In the genomic region with DNA sequence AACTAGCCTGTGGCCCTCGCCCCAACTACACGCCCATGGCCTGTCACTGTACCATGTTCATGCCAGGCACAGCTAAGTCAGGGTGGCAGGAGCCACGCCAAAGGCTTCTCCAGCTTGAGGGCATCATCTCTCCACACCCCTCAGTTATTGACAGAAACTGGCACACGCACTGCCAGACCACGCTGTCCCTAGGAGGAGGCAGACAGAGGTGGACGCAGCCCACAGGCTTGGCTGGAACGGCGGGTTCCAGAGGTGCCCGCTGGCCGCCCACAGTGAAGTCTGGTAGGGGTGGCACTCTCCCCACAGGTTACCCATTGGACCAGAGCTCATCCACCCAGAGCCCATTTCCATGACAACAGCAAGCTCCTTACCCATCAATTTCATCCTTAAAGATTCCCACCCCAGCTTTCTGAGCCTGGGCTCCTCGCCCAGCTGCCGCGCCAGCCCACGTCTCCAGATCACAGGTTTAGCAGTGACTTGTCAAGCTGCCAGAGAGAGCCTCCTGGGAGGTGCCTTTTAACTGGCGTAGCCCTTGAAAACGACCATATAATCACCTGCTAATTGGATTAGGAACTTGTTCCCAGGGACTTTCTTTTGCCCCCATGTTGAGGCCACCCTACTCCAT, we compare ENCODE assay signal across 15 cellular contexts. TPM values are rescaled to one million over a fixed set of nuclear protein-coding genes. Genes with fewer than 3 reads are reported as not detected.
DNase-seq lines count a peak whose midpoint lies in the region; ATAC-seq, FAIRE-seq and TF ChIP-seq lines count a peak whose summit lies in the region.
"Had no signal": no experiment of that assay in that cellular context is flagged by ENCODE, and none has a peak within 500 bp of the region (broad histone marks: within the 10 kb centered on the region; RNA-seq: fewer than 3 reads in every experiment).

No MANE protein-coding gene starts in this region.

- BruUV-seq in HepG2 (replicated peaks; lab: Mats Ljungman, UMichigan) (no TSS peak), OCI-LY7 (replicated peaks; lab: Mats Ljungman, UMichigan) (no TSS peak)

- no peaks in the 10 kb centered on the region for H4K20me1 ChIP-seq in BLaER1
- no peaks in the 10 kb centered on the region; the same call in 1 of the 2 replicates for H4K20me1 ChIP-seq in HepG2 (ENCODE audit: insufficient read depth, low read length)
- no peaks in the 10 kb centered on the region for H4K20me1 ChIP-seq in OCI-LY7 (ENCODE audit: insufficient read depth, low read length)

- no peak for TF ChIP-seq EP300 in HepG2 (IDR thresholded peaks at IDR 0.05; ENCODE audit: low read depth in 2 of 2, low read length in 2 of 2)
- no peak for TF ChIP-seq EP300 in HepG2 (CRISPR knock-in tag; IDR thresholded peaks at IDR 0.05; ENCODE audit: borderline replicate concordance)

- CTCF ChIA-PET in HepG2 (lab: Yijun Ruan, JAX; ENCODE audit: low intra/inter-chr PET ratio, low total read pairs): no interaction called here
- CTCF ChIA-PET in OCI-LY7 (lab: Charles Lee; ENCODE audit: unreplicated experiment): no interaction called here

- H3K9me3 ChIP-seq in BLaER1 (no peaks in the 10 kb centered on the region), HepG2 (ENCODE audit: low read length) (no peaks in the 10 kb centered on the region), OCI-LY7 (ENCODE audit: low read length) (no peaks in the 10 kb centered on the region)
- H3K9me3 ChIP-seq: gastrocnemius medialis had no signal

- in situ Hi-C loops in HepG2 (cut with HindIII; ENCODE audit: extremely low pct_ligation_motif_present, low pct_unique_long_range_greater_than_20kb): no loop called here

- H3K27me3 ChIP-seq in BLaER1 (no peaks in the 10 kb centered on the region), HepG2 (ENCODE audit: control insufficient read depth in 1 of 2, insufficient read depth in 2 of 2, low read length in 2 of 2) (no peaks in the 10 kb centered on the region)

- H3K79me2 ChIP-seq in HepG2 (ENCODE audit: insufficient read depth, low read length) (no peaks in the 10 kb centered on the region), OCI-LY7 (ENCODE audit: insufficient read depth, low read depth, low read length) (no peaks in the 10 kb centered on the region)

- H3K9ac ChIP-seq in BLaER1 (no peak overlapping the region), HepG2 (ENCODE audit: insufficient read depth, low read depth, low read length) (no peak overlapping the region)

- no peak for TF ChIP-seq POLR2A in HepG2 (IDR thresholded peaks at IDR 0.05; ENCODE audit: insufficient read depth in 1 of 2, low read depth in 2 of 2, low read length in 2 of 2)

- peak; percentile 35 for DNase-seq in NCI-H1436 treated with DMSO at 0.1 percent for 48 hours (lab: John Stamatoyannopoulos, UW)
- peak in 34 of 58 donors; percentile 8 to 79 (median 47) for DNase-seq in anterior cingulate cortex (lab: John Stamatoyannopoulos, UW)
- DNase-seq in HepG2 (ENCODE audit: low spot score): no peak
- DNase-seq in NOMO-1 treated with dmso at 0.1 percent for 144 hours (lab: John Stamatoyannopoulos, UW; ENCODE audit: unreplicated experiment): no peak
- DNase-seq in OCI-LY7 (ENCODE audit: low spot score): no peak
- DNase-seq: central memory CD4-positive, alpha-beta T cell; gastrocnemius medialis; midbrain had no signal

- intact Hi-C loops in HepG2 (cut with micrococcal nuclease; ENCODE audit: unreplicated experiment) (no loop called here), OCI-LY7 (cut with micrococcal nuclease; ENCODE audit: unreplicated experiment) (no loop called here)

- H3K4me1 ChIP-seq in BLaER1 (peaks cover 27% of the 10 kb centered on the region), HepG2 (ENCODE audit: insufficient read depth, low read length) (no peaks in the 10 kb centered on the region), OCI-LY7 (ENCODE audit: insufficient read depth, low read length, poor library complexity, severe bottlenecking) (no peaks in the 10 kb centered on the region)
- H3K4me1 ChIP-seq: gastrocnemius medialis had no signal

- no peaks in the 10 kb centered on the region for H3K9me2 ChIP-seq in OCI-LY7 (ENCODE audit: insufficient read depth, low read length)

- H3K27ac ChIP-seq in BLaER1: no peak overlapping the region; the same call in 1 of the 2 replicates
- no peak overlapping the region for H3K27ac ChIP-seq in HepG2 (ENCODE audit: extremely low read length, insufficient read depth, low read length)
- H3K27ac ChIP-seq in OCI-LY7 (ENCODE audit: low read depth, low read length, poor library complexity, severe bottlenecking): no peak overlapping the region
- H3K27ac ChIP-seq: gastrocnemius medialis had no signal

- POLR2A ChIA-PET in HepG2 (lab: Yijun Ruan, JAX): interaction anchor here (2.1 kb wide), 1 partner anchor 8 kb away, joined by 7 read pairs; no protein-coding TSS in a partner anchor
- POLR2A ChIA-PET in OCI-LY7 (lab: Charles Lee): no interaction called here

- no peak overlapping the region for H2AFZ ChIP-seq in HepG2 (ENCODE audit: low read length)
- H2AFZ ChIP-seq in OCI-LY7 (ENCODE audit: low read length): no peak overlapping the region

- no peak for FAIRE-seq in HepG2 (lab: Jason Lieb, UNC)

- TF ChIP-seq CTCF in HepG2 (CRISPR knock-in tag; IDR thresholded peaks at IDR 0.05): no peak
- TF ChIP-seq CTCF in OCI-LY7 (conservative IDR thresholded peaks at IDR 0.05; ENCODE audit: low read length): no peak

- H3K36me3 ChIP-seq in BLaER1 (peaks cover 16% of the 10 kb centered on the region; the same call in 1 of the 2 replicates), HepG2 (replicated peaks in 1 of 2; ENCODE audit: control insufficient read depth in 1 of 2, insufficient read depth in 2 of 2, low read length in 2 of 2) (peaks cover 5 to 7% of the 10 kb centered on the region in 2 experiments; a peak in 4 of 5 replicates), OCI-LY7 (ENCODE audit: insufficient read depth, low read length) (no peaks in the 10 kb centered on the region)
- H3K36me3 ChIP-seq: gastrocnemius medialis had no signal

- peak overlapping the region; percentile 65 for H3K4me2 ChIP-seq in BLaER1
- no peak overlapping the region for H3K4me2 ChIP-seq in HepG2 (ENCODE audit: low read depth, low read length)
- H3K4me2 ChIP-seq in OCI-LY7 (ENCODE audit: low read length): no peak overlapping the region

- H3K4me3 ChIP-seq in BLaER1: no peak overlapping the region
- H3K4me3 ChIP-seq in HepG2 (replicated peaks in 1 of 3; ENCODE audit: insufficient read depth in 1 of 3, low read depth in 2 of 3, low read length in 3 of 3): no peak overlapping the region
- H3K4me3 ChIP-seq in OCI-LY7 (ENCODE audit: low read depth, low read length, poor library complexity, severe bottlenecking): no peak overlapping the region
- H3K4me3 ChIP-seq: gastrocnemius medialis had no signal

- ATAC-seq in HepG2 (peak; percentile 11), GM18519 (IDR thresholded peaks at IDR 0.05; ENCODE audit: low FRiP score, unreplicated experiment) (no peak), GM21529 (IDR thresholded peaks at IDR 0.05; ENCODE audit: unreplicated experiment) (no peak)
- ATAC-seq: activated CD4-positive, CD25-positive, alpha-beta regulatory T cell treated with anti-CD3 and anti-CD28 coated beads, Interleukin-2, amount 50 U/mL, for 24 hours; activated naive CD4-positive, alpha-beta T cell treated with anti-CD3 and anti-CD28 coated beads, Interleukin-2, amount 50 U/mL, for 72 hours; gastrocnemius medialis; HCT116 had no signal

- 95% methylated on average over 15 of the region's 16 CpGs for WGBS in HepG2 (ENCODE audit: low lambda C conversion rate)

- TF ChIP-seq RAD21 in HepG2 (CRISPR knock-in tag; IDR thresholded peaks at IDR 0.05): no peak

RNA-seq across cellular contexts. Expression of gene RPRML, which starts 27.9 kb away (rescaled TPM):
- total RNA-seq in HepG2 (2016; rRNA removed; fragmentation: Illumina TruSeq; extraction: Trizol) (not detected in 2 replicates), OCI-LY7 (2022) (0.57 and 1.2 TPM in 2 replicates)
- not detected in 2 replicates for total RNA-seq in HepG2 (2016; cell fraction: cytosol; rRNA removed; fragmentation: Illumina TruSeq; extraction: Trizol; ENCODE audit: low read depth)
- not detected in 2 replicates for total RNA-seq in HepG2 (2016; cell fraction: insoluble cytoplasmic fraction; rRNA removed; fragmentation: Illumina TruSeq; extraction: Trizol)
- total RNA-seq in HepG2 (2016; cell fraction: membrane; rRNA removed; fragmentation: Illumina TruSeq; extraction: Trizol): not detected in 2 replicates
- total RNA-seq in HepG2 (2016; cell fraction: nucleus; rRNA removed; fragmentation: Illumina TruSeq; extraction: Trizol): not detected in 2 replicates
- not detected in 2 replicates for polyA plus RNA-seq in HepG2 (2011; rRNA removed)
- polyA plus RNA-seq in HepG2 (2011; cell fraction: cytosol; rRNA removed): not detected in 2 replicates
- not detected in 2 replicates for polyA plus RNA-seq in HepG2 (2011; cell fraction: nucleus; rRNA removed)
- 0.17 TPM in 1 of 2 replicates, not detected in the other for polyA plus RNA-seq in HepG2 (2012)
- not detected in 2 replicates for polyA plus RNA-seq in HepG2 (2016; cell fraction: cytosol; fragmentation: Illumina TruSeq; extraction: Trizol; ENCODE audit: low read depth)
- polyA plus RNA-seq in HepG2 (2016; cell fraction: insoluble cytoplasmic fraction; fragmentation: Illumina TruSeq; extraction: Trizol; ENCODE audit: low read depth): not detected in 2 replicates
- polyA plus RNA-seq in HepG2 (2016; cell fraction: membrane; fragmentation: Illumina TruSeq; extraction: Trizol; ENCODE audit: low read depth): not detected in 2 replicates
- not detected in 2 replicates for polyA plus RNA-seq in HepG2 (2016; cell fraction: nucleus; fragmentation: Illumina TruSeq; extraction: Trizol; ENCODE audit: insufficient read depth, low read depth)
- polyA minus RNA-seq in HepG2 (2011; rRNA and poly(A)+ RNA removed; ENCODE audit: low replicate concordance): not detected in 2 replicates
- polyA minus RNA-seq in HepG2 (2011; cell fraction: cytosol; rRNA and poly(A)+ RNA removed): not detected in 2 replicates
- not detected in 2 replicates for polyA minus RNA-seq in HepG2 (2011; cell fraction: nucleus; rRNA and poly(A)+ RNA removed)
- 8.8 and 12.8 TPM in 2 replicates for total RNA-seq in OCI-LY7 (2014; rRNA removed; shearing (Covaris generic))
- total RNA-seq: activated naive CD4-positive, alpha-beta T cell treated with anti-CD3 and anti-CD28 coated beads, Interleukin-2, amount 50 U/mL, for 72 hours; T-helper 1 cell treated with Interleukin-12 subunit alpha and Interleukin-12 subunit beta and Interleukin-4 antibody, amounts not matched to agents 30 ng/mL and 1 ng/mL, for 36 hours had no signal

RNA-seq across cellular contexts. Expression of gene GOSR2, which starts 28.1 kb away (rescaled TPM):
- 63.9 and 69.8 TPM in 2 replicates for total RNA-seq in HepG2 (2016; rRNA removed; fragmentation: Illumina TruSeq; extraction: Trizol)
- 32.8 and 35.9 TPM in 2 replicates for total RNA-seq in HepG2 (2016; cell fraction: cytosol; rRNA removed; fragmentation: Illumina TruSeq; extraction: Trizol; ENCODE audit: low read depth)
- 60.6 and 68.2 TPM in 2 replicates for total RNA-seq in HepG2 (2016; cell fraction: insoluble cytoplasmic fraction; rRNA removed; fragmentation: Illumina TruSeq; extraction: Trizol)
- 50.4 and 52.5 TPM in 2 replicates for total RNA-seq in HepG2 (2016; cell fraction: membrane; rRNA removed; fragmentation: Illumina TruSeq; extraction: Trizol)
- 67.6 and 76.5 TPM in 2 replicates for total RNA-seq in HepG2 (2016; cell fraction: nucleus; rRNA removed; fragmentation: Illumina TruSeq; extraction: Trizol)
- polyA plus RNA-seq in HepG2 (2011; rRNA removed): 61.5 and 63.7 TPM in 2 replicates
- 37.5 and 43.3 TPM in 2 replicates for polyA plus RNA-seq in HepG2 (2011; cell fraction: cytosol; rRNA removed)
- polyA plus RNA-seq in HepG2 (2011; cell fraction: nucleus; rRNA removed): 85.8 and 95.1 TPM in 2 replicates
- 31.0 and 31.7 TPM in 2 replicates for polyA plus RNA-seq in HepG2 (2012)
- 34.8 and 42.5 TPM in 2 replicates for polyA plus RNA-seq in HepG2 (2016; cell fraction: cytosol; fragmentation: Illumina TruSeq; extraction: Trizol; ENCODE audit: low read depth)
- 68.7 and 71.7 TPM in 2 replicates for polyA plus RNA-seq in HepG2 (2016; cell fraction: insoluble cytoplasmic fraction; fragmentation: Illumina TruSeq; extraction: Trizol; ENCODE audit: low read depth)
- 40.0 and 42.5 TPM in 2 replicates for polyA plus RNA-seq in HepG2 (2016; cell fraction: membrane; fragmentation: Illumina TruSeq; extraction: Trizol; ENCODE audit: low read depth)
- polyA plus RNA-seq in HepG2 (2016; cell fraction: nucleus; fragmentation: Illumina TruSeq; extraction: Trizol; ENCODE audit: insufficient read depth, low read depth): 61.9 and 64.3 TPM in 2 replicates
- 76.3 and 91.4 TPM in 2 replicates for polyA minus RNA-seq in HepG2 (2011; rRNA and poly(A)+ RNA removed; ENCODE audit: low replicate concordance)
- 18.7 and 21.0 TPM in 2 replicates for polyA minus RNA-seq in HepG2 (2011; cell fraction: cytosol; rRNA and poly(A)+ RNA removed)
- 181 and 186 TPM in 2 replicates for polyA minus RNA-seq in HepG2 (2011; cell fraction: nucleus; rRNA and poly(A)+ RNA removed)
- 40.9 and 46.5 TPM in 2 replicates for total RNA-seq in OCI-LY7 (2014; rRNA removed; shearing (Covaris generic))
- 61.6 and 62.8 TPM in 2 replicates for total RNA-seq in OCI-LY7 (2022)

Comparison
In these comparisons a context has a peak if more than half of its experiments do, and no peak if none do; other contexts are left out.
1. DNase-seq: peak in NCI-H1436 treated with DMSO at 0.1 percent for 48 hours (single experiment) and anterior cingulate cortex (34 of 58); none in HepG2 (single experiment), NOMO-1 treated with dmso at 0.1 percent for 144 hours (single experiment) and OCI-LY7 (single experiment).